Comparison of ENCODE assay signal across 8 cellular contexts in the genomic region with DNA sequence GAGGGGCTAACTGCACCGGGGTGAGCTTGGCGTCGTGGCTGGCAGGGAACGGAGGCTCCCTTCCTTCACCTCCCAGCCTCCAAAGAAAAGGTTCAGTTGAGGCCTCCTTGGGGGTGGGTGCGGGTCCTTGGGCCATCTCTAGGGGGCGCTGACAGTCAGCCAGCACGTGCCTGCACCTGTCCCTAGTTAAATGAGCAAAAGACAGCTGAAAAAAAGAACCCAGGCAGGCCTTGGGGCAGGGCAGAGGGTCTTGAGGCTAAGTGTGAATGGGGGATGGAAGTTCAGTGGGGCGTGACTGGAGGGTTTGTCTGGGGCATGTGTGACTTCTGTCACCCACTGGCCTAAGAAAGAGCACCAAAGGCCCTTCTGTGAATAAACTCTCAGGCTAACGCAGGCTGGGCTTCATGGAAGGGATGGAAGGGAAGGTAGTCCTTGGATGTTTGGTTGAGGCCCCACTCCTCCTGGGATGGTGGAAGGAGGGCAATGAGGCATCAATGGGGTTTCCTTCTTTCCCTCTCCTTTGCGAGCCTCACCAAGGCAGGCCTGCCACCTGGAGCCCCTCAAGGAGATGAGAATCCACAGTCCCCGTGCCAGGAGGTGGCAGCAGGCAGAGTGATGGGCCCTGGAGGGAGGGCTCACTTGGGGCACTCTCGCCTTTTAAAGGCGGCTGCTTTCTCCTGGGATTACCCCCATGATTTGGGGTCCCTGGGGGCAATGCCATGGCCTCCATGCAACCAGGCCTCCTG. TPM values are rescaled to one million over a fixed set of nuclear protein-coding genes. Genes with fewer than 3 reads are reported as not detected.
DNase-seq lines count a peak whose midpoint lies in the region; ATAC-seq and TF ChIP-seq lines count a peak whose summit lies in the region.

No MANE protein-coding gene starts in this region.

- no peak overlapping the region for H3K4me3 Mint-ChIP-seq in neural crest cell

- no peaks in the 10 kb centered on the region for H3K27me3 ChIP-seq in duodenal mucosa (ENCODE audit: control insufficient read depth in 1 of 2, insufficient read depth in 2 of 2, low read length in 2 of 2)

- H3K9ac ChIP-seq in duodenal mucosa (ENCODE audit: low read depth in 1 of 2, low read length in 2 of 2): peak overlapping the region; percentile 70 to 76

- peaks cover 54 to 55% of the 10 kb centered on the region in 2 donors for H3K4me1 ChIP-seq in duodenal mucosa (ENCODE audit: control insufficient read depth in 1 of 2, insufficient read depth in 2 of 2, low read length in 2 of 2)

- H3K27me3 Mint-ChIP-seq in neural crest cell (ENCODE audit: low read depth): no peaks in the 10 kb centered on the region

- H3K9me3 ChIP-seq in duodenal mucosa (ENCODE audit: control insufficient read depth in 1 of 2, low read length in 2 of 2): no peaks in the 10 kb centered on the region

- H3K27ac Mint-ChIP-seq in neural crest cell (ENCODE audit: unreplicated experiment): no peak overlapping the region

- no peaks in the 10 kb centered on the region for H3K36me3 Mint-ChIP-seq in neural crest cell (ENCODE audit: low read depth)

- peak; percentile 10 to 18 for ATAC-seq in activated CD4-positive, CD25-positive, alpha-beta regulatory T cell treated with anti-CD3 and anti-CD28 coated beads, Interleukin-2, amount 50 U/mL, for 24 hours
- ATAC-seq in omental fat pad (ENCODE audit: low FRiP score) (no peak), GM18868 (IDR thresholded peaks at IDR 0.05; ENCODE audit: unreplicated experiment) (no peak)

- TF ChIP-seq CTCF in neural crest cell (conservative IDR thresholded peaks at IDR 0.05) (peak; percentile 61), omental fat pad (IDR thresholded peaks at IDR 0.05) (no peak)

- H3K4me3 ChIP-seq in duodenal mucosa (ENCODE audit: low read depth in 1 of 2, low read length in 2 of 2): peak overlapping the region in 1 of 2 donors; percentile 59

- no peaks in the 10 kb centered on the region for H3K36me3 ChIP-seq in duodenal mucosa (ENCODE audit: control insufficient read depth in 1 of 2, insufficient read depth in 2 of 2, low read length in 2 of 2)

- DNase-seq in NCI-H82 (lab: John Stamatoyannopoulos, UW) (peak; percentile 39), NCI-H82 treated with DMSO at 0.1 percent for 48 hours (lab: John Stamatoyannopoulos, UW; ENCODE audit: unreplicated experiment) (no peak), neural crest cell (ENCODE audit: low read depth, low spot score) (peak; percentile 28), foreskin melanocyte (no peak), omental fat pad (ENCODE audit: low spot score) (no peak)

- peak overlapping the region; percentile 93 for H3K27ac ChIP-seq in duodenal mucosa (ENCODE audit: low read depth, low read length)

- H3K9me3 Mint-ChIP-seq in neural crest cell: no peaks in the 10 kb centered on the region

- peaks cover 34% of the 10 kb centered on the region for H3K4me1 Mint-ChIP-seq in neural crest cell

RNA-seq across cellular contexts. Expression of gene ZFP36L2, which starts 56.2 kb away (rescaled TPM):
- total RNA-seq in neural crest cell: 39.8 and 39.9 TPM in 2 replicates
- total RNA-seq in omental fat pad: 100 to 1,000 TPM in 1 of 4 donors, 10 to 100 TPM in 3; 93.9 to 141 (median 95.4) TPM

Comparison
In these comparisons a context has a peak if more than half of its experiments do, and no peak if none do; other contexts are left out.
1. DNase-seq: peak in NCI-H82 (single experiment) and neural crest cell (single experiment); none in NCI-H82 treated with DMSO at 0.1 percent for 48 hours (single experiment), foreskin melanocyte (single experiment) and omental fat pad (single experiment).
2. ATAC-seq: peak in activated CD4-positive, CD25-positive, alpha-beta regulatory T cell treated with anti-CD3 and anti-CD28 coated beads, Interleukin-2, amount 50 U/mL, for 24 hours (2 of 2); none in omental fat pad (single experiment) and GM18868 (single experiment).